In the genomic region with DNA sequence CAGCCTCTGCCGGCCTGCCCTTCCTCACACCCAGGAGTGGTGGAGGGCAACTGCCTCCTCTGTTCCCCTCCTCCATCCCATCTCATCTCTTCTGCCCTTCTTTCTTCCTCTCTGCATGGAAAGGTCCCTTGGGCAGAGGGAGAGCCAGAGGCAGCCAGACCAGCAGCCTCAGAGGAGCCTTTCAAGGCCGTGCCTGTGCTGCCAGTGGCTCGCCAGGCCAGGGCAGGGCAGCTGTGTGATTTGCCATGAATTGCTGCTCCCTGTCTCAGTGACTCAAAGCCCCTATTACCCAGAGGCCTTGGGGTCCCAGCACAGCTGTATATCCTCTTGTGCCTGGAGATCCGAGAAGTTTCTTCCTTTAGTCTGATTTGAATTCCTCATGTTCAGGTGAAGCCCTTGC, we compare ENCODE assay signal across 19 cellular contexts. TPM values are rescaled to one million over a fixed set of nuclear protein-coding genes. Genes with fewer than 3 reads are reported as not detected.
A peak's percentile ranks its signal among the peaks of the same experiment; 100 is the strongest.
DNase-seq lines count a peak whose midpoint lies in the region; FAIRE-seq and TF ChIP-seq lines count a peak whose summit lies in the region.
"Had no signal": no experiment of that assay in that cellular context is flagged by ENCODE, and none has a peak within 500 bp of the region (broad histone marks: within the 10 kb centered on the region; RNA-seq: fewer than 3 reads in every experiment).

No MANE protein-coding gene starts in this region.

- WGBS in H1 (ENCODE audit: extremely low coverage in 1 of 2, insufficient coverage in 1 of 2, insufficient read length in 1 of 2, insufficient replicate concordance in 2 of 2, low coverage in 1 of 2, low lambda C conversion rate in 2 of 2, missing lambda C conversion rate in 1 of 2), 2 experiments = 73% methylated on average over 3 of the region's 4 CpGs; no CpG with 5 or more reads in 1 of the 2 experiments

- no peak for DNase-seq in H1 (ENCODE audit: low read depth in 1 of 2, low spot score in 2 of 2)
- DNase-seq in neural crest cell (ENCODE audit: low read depth, low spot score) = no peak
- no peak for DNase-seq in AG20443 (ENCODE audit: low spot score)
- DNase-seq in T-helper 2 cell treated with Interferon-gamma antibody and Interleukin-4, amounts not matched to agents 5 μg/mL and 100 μg/mL, for 36 hours (ENCODE audit: low spot score) = no peak
- DNase-seq in GM10266 (ENCODE audit: extremely low spot score) = no peak
- no peak for DNase-seq in NCI-H1092 treated with DMSO at 0.1 percent for 48 hours (lab: John Stamatoyannopoulos, UW)
- DNase-seq: activated CD4-positive, alpha-beta T cell treated with anti-CD3 and anti-CD28 coated beads, Interleukin-2, amount 50 U/mL, for 1 hour; activated naive CD4-positive, alpha-beta T cell treated with anti-CD3 and anti-CD28 coated beads, Interleukin-2, amount 10 ng/mL, durations not matched to agents 7 days and 5 days; NCI-H1417 treated with DMSO at 0.1 percent for 48 hours; SHP77 treated with DMSO at 0.1 percent for 48 hours; stimulated activated CD4-positive, alpha-beta T cell treated with anti-CD3 and anti-CD28 coated beads, Interleukin-12 subunit alpha, Interleukin-12 subunit beta, amount 100 ng/mL, for 4 hours; stimulated activated naive CD8-positive, alpha-beta T cell treated with anti-CD3 and anti-CD28 coated beads, Interleukin-15, Interleukin-2, amounts not matched to agents 100 U/mL and 50 U/mL, for 24 hours; T1000 had no signal

- H3K4me3 ChIP-seq in H1 (ENCODE audit: extremely low read depth in 1 of 4, insufficient read depth in 2 of 4, low read depth in 3 of 4, low read length in 4 of 4) = no peak overlapping the region
- H3K4me3 ChIP-seq: BLaER1 had no signal

- no peak for TF ChIP-seq EP300 in H1 (IDR thresholded peaks at IDR 0.05; ENCODE audit: borderline replicate concordance in 1 of 2, low read depth in 2 of 2, low read length in 2 of 2)

- no peak overlapping the region for H4K91ac ChIP-seq in H1 (replicated peaks; ENCODE audit: insufficient read length, low read length)

- H3K56ac ChIP-seq in H1 (replicated peaks; ENCODE audit: insufficient read length, low read depth, low read length) = no peak overlapping the region

- H2BK20ac ChIP-seq in H1 (ENCODE audit: low read length) = no peak overlapping the region

- H3K27me3 ChIP-seq in H1 (replicated peaks in 1 of 4; ENCODE audit: control insufficient read depth in 3 of 4, extremely low read depth in 1 of 4, insufficient read depth in 3 of 4, low read length in 3 of 4) = no peaks in the 10 kb centered on the region

- no peak overlapping the region for H2AK5ac ChIP-seq in H1 (ENCODE audit: low read depth, low read length)

- H2BK12ac ChIP-seq in H1 (ENCODE audit: low read depth, low read length) = no peak overlapping the region

- no peak overlapping the region for H3K23ac ChIP-seq in H1 (ENCODE audit: insufficient read length)

- CTCF ChIA-PET in H1 (lab: Charles Lee; ENCODE audit: partially characterized antibody) = interaction anchor here (37.6 to 42.6 kb wide), 3 partner anchors 6 to 75 kb away, joined by 1035 to 2424 read pairs (median 1035); a partner anchor contains a TSS

- no peaks in the 10 kb centered on the region for H3K27me3 Mint-ChIP-seq in neural crest cell (ENCODE audit: low read depth)
- H3K27me3 Mint-ChIP-seq in T-helper 2 cell treated with Interferon-gamma antibody and Interleukin-4, amounts not matched to agents 5 μg/mL and 100 μg/mL, for 36 hours (ENCODE audit: low read depth) = no peaks in the 10 kb centered on the region
- H3K27me3 Mint-ChIP-seq: memory B cell had no signal

- no peaks in the 10 kb centered on the region for H3K79me2 ChIP-seq in H1 (ENCODE audit: control insufficient read depth in 1 of 2, insufficient read depth in 2 of 2, low read length in 2 of 2)

- TF ChIP-seq RAD21 in H1 (IDR thresholded peaks at IDR 0.05 in 1 of 2, conservative IDR thresholded peaks at IDR 0.05 in 1 of 2; ENCODE audit: low read depth in 2 of 2, low read length in 2 of 2) = no peak

- no peaks in the 10 kb centered on the region for H3K9me3 Mint-ChIP-seq in neural crest cell
- H3K9me3 Mint-ChIP-seq in T-helper 2 cell treated with Interferon-gamma antibody and Interleukin-4, amounts not matched to agents 5 μg/mL and 100 μg/mL, for 36 hours = no peaks in the 10 kb centered on the region
- H3K9me3 Mint-ChIP-seq: activated naive CD4-positive, alpha-beta T cell treated with anti-CD3 and anti-CD28 coated beads, Interleukin-2, amount 10 ng/mL, durations not matched to agents 7 days and 5 days; memory B cell had no signal

- no peak overlapping the region for H2BK120ac ChIP-seq in H1 (replicated peaks; ENCODE audit: low read depth, low read length)

- H2BK5ac ChIP-seq in H1 (ENCODE audit: low read depth, low read length) = no peak overlapping the region

- no peak overlapping the region for H3K14ac ChIP-seq in H1 (ENCODE audit: insufficient read length)

- H4K20me1 ChIP-seq in H1 (replicated peaks in 1 of 2; ENCODE audit: control insufficient read depth in 1 of 2, insufficient read depth in 2 of 2, low read length in 2 of 2) = no peaks in the 10 kb centered on the region
- H4K20me1 ChIP-seq: BLaER1 had no signal

- H3K27ac ChIP-seq in VCaP (peak overlapping the region; percentile 26; the same call in 1 of the 2 replicates), H1 (ENCODE audit: low read depth, low read length) (no peak overlapping the region), temporal lobe (ENCODE audit: low read depth, low read length) (peak overlapping the region; percentile 100)
- H3K27ac ChIP-seq: BLaER1 had no signal

- H3K18ac ChIP-seq in H1 (ENCODE audit: extremely low read depth, low read length) = no peak overlapping the region

- H3K36me3 Mint-ChIP-seq in neural crest cell (ENCODE audit: low read depth) = no peaks in the 10 kb centered on the region
- no peaks in the 10 kb centered on the region for H3K36me3 Mint-ChIP-seq in T-helper 2 cell treated with Interferon-gamma antibody and Interleukin-4, amounts not matched to agents 5 μg/mL and 100 μg/mL, for 36 hours (ENCODE audit: low read depth)
- H3K36me3 Mint-ChIP-seq: activated naive CD4-positive, alpha-beta T cell treated with anti-CD3 and anti-CD28 coated beads, Interleukin-2, amount 10 ng/mL, durations not matched to agents 7 days and 5 days; memory B cell had no signal

- FAIRE-seq in H1 (lab: Jason Lieb, UNC) = no peak
- FAIRE-seq: GM18507, GM19239 had no signal

- TF ChIP-seq POLR2A in H1 (IDR thresholded peaks at IDR 0.05; ENCODE audit: control extremely low read depth in 1 of 2, low read depth in 2 of 2, low read length in 2 of 2) = no peak

- H3K4me1 Mint-ChIP-seq in neural crest cell = peaks cover 33% of the 10 kb centered on the region
- peaks cover 10% of the 10 kb centered on the region for H3K4me1 Mint-ChIP-seq in T-helper 2 cell treated with Interferon-gamma antibody and Interleukin-4, amounts not matched to agents 5 μg/mL and 100 μg/mL, for 36 hours (ENCODE audit: low read depth)
- H3K4me1 Mint-ChIP-seq: memory B cell had no signal

- no peak overlapping the region for H4K5ac ChIP-seq in H1 (ENCODE audit: insufficient read length, low read depth, low read length)

- peak overlapping the region; percentile 72 for H3K27ac Mint-ChIP-seq in neural crest cell (ENCODE audit: unreplicated experiment)
- no peak overlapping the region for H3K27ac Mint-ChIP-seq in T-helper 2 cell treated with Interferon-gamma antibody and Interleukin-4, amounts not matched to agents 5 μg/mL and 100 μg/mL, for 36 hours
- H3K27ac Mint-ChIP-seq: activated naive CD4-positive, alpha-beta T cell treated with anti-CD3 and anti-CD28 coated beads, Interleukin-2, amount 10 ng/mL, durations not matched to agents 7 days and 5 days; memory B cell had no signal

- no peaks in the 10 kb centered on the region for H3K9me3 ChIP-seq in H1 (ENCODE audit: insufficient read depth in 2 of 2, low read depth in 1 of 2, low read length in 1 of 2)
- H3K9me3 ChIP-seq: BLaER1 had no signal

- no peak overlapping the region for H3K4me3 Mint-ChIP-seq in neural crest cell
- H3K4me3 Mint-ChIP-seq in T-helper 2 cell treated with Interferon-gamma antibody and Interleukin-4, amounts not matched to agents 5 μg/mL and 100 μg/mL, for 36 hours = no peak overlapping the region
- H3K4me3 Mint-ChIP-seq: activated naive CD4-positive, alpha-beta T cell treated with anti-CD3 and anti-CD28 coated beads, Interleukin-2, amount 10 ng/mL, durations not matched to agents 7 days and 5 days; memory B cell had no signal

- H3K36me3 ChIP-seq in H1 (ENCODE audit: control insufficient read depth in 2 of 4, insufficient read depth in 4 of 4, low read length in 3 of 4) = no peaks in the 10 kb centered on the region
- H3K36me3 ChIP-seq: BLaER1 had no signal

- TF ChIP-seq CTCF in VCaP (conservative IDR thresholded peaks at IDR 0.05) = no peak
- TF ChIP-seq CTCF in H1 (IDR thresholded peaks at IDR 0.05; ENCODE audit: control extremely low read depth in 1 of 3, insufficient read depth in 1 of 3, low read depth in 1 of 3, low read length in 3 of 3) = no peak
- no peak for TF ChIP-seq CTCF in neural crest cell (conservative IDR thresholded peaks at IDR 0.05)
- TF ChIP-seq CTCF in GM10266 (IDR thresholded peaks at IDR 0.05; ENCODE audit: control insufficient read depth, insufficient read depth, low read depth, missing control alignments) = no peak

- H3K4me2 ChIP-seq in H1 (ENCODE audit: insufficient read depth in 1 of 2, low read depth in 2 of 2, low read length in 2 of 2) = no peak overlapping the region
- H3K4me2 ChIP-seq: BLaER1 had no signal

- no peak overlapping the region for H2BK15ac ChIP-seq in H1 (ENCODE audit: low read length)

- POLR2A ChIA-PET in H1 (lab: Charles Lee; ENCODE audit: partially characterized antibody) = interaction anchor here (1.7 kb wide), 1 partner anchor 9 kb away, joined by 4 read pairs; no protein-coding TSS in a partner anchor

- no peak overlapping the region for H3K4ac ChIP-seq in H1 (replicated peaks; ENCODE audit: insufficient read length, low read depth, low read length)

- H3K9ac ChIP-seq in H1 (replicated peaks in 1 of 4; ENCODE audit: extremely low read depth in 1 of 4, low read depth in 3 of 4, low read length in 3 of 4) = no peak overlapping the region; a peak in 1 of 7 replicates
- H3K9ac ChIP-seq: BLaER1 had no signal

- H3K23me2 ChIP-seq in H1 (ENCODE audit: low read depth, low read length) = no peaks in the 10 kb centered on the region

- H3K4me1 ChIP-seq in H1 (replicated peaks in 1 of 4; ENCODE audit: control insufficient read depth in 3 of 4, insufficient read depth in 4 of 4, low read length in 3 of 4) = peaks cover 0 to 6% (median 2%) of the 10 kb centered on the region in 4 experiments; a peak in 5 of 7 replicates

- H2AFZ ChIP-seq in H1 (ENCODE audit: low read length) = no peak overlapping the region

- H4K8ac ChIP-seq in H1 (ENCODE audit: extremely low read depth, insufficient read depth, low read length) = peak overlapping the region; percentile 43; the same call in 1 of the 2 replicates

- no peaks in the 10 kb centered on the region for H3K79me1 ChIP-seq in H1 (ENCODE audit: low read depth, low read length)

RNA-seq across cellular contexts. Expression of a gene that starts 21.9 kb away (rescaled TPM):
- total RNA-seq in H1 (2021; fragmentation: NEBNext Ultra II Directional; extraction: Animal tissue kit (Norgen Biotek cat#: 25700)) = 6.7 and 7.2 TPM in 2 replicates
- 6.8 and 9.7 TPM in 2 replicates for polyA plus RNA-seq in H1 (2011; rRNA removed)
- 6.6 TPM for polyA plus RNA-seq in H1 (2011; cell fraction: cytosol; rRNA removed)
- 9.2 TPM for polyA plus RNA-seq in H1 (2011; cell fraction: nucleus; rRNA removed)
- 5.5 to 7.3 TPM (median 6.5 TPM) in 4 replicates for polyA plus RNA-seq in H1 (2012, experiment 1 of 2)
- polyA plus RNA-seq in H1 (2012, experiment 2 of 2) = 5.1 TPM
- 4.1 TPM for polyA plus RNA-seq in H1 (2013, experiment 1 of 2)
- 3.9 TPM for polyA plus RNA-seq in H1 (2013, experiment 2 of 2)
- polyA minus RNA-seq in H1 (2011; rRNA and poly(A)+ RNA removed) = 7.0 and 7.5 TPM in 2 replicates
- polyA minus RNA-seq in H1 (2011; cell fraction: cytosol; rRNA and poly(A)+ RNA removed) = 8.9 TPM
- polyA minus RNA-seq in H1 (2011; cell fraction: nucleus; rRNA and poly(A)+ RNA removed) = 6.3 TPM
- total RNA-seq in neural crest cell = 14.9 and 16.1 TPM in 2 replicates
- total RNA-seq in temporal lobe = 27.5 TPM

RNA-seq across cellular contexts. Expression of a gene that starts 38.1 kb away (rescaled TPM):
- 7.9 and 8.5 TPM in 2 replicates for total RNA-seq in H1 (2021; fragmentation: NEBNext Ultra II Directional; extraction: Animal tissue kit (Norgen Biotek cat#: 25700))
- polyA plus RNA-seq in H1 (2011; rRNA removed) = 2.4 and 2.7 TPM in 2 replicates
- 4.0 TPM for polyA plus RNA-seq in H1 (2011; cell fraction: cytosol; rRNA removed)
- 2.9 TPM for polyA plus RNA-seq in H1 (2011; cell fraction: nucleus; rRNA removed)
- polyA plus RNA-seq in H1 (2012, experiment 1 of 2) = 4.9 to 6.2 TPM (median 6.1 TPM) in 4 replicates
- polyA plus RNA-seq in H1 (2012, experiment 2 of 2) = 0.60 TPM
- polyA plus RNA-seq in H1 (2013, experiment 1 of 2) = 3.9 TPM
- 3.8 TPM for polyA plus RNA-seq in H1 (2013, experiment 2 of 2)
- polyA minus RNA-seq in H1 (2011; rRNA and poly(A)+ RNA removed) = 11.9 and 16.2 TPM in 2 replicates
- polyA minus RNA-seq in H1 (2011; cell fraction: cytosol; rRNA and poly(A)+ RNA removed) = 5.3 TPM
- 8.0 TPM for polyA minus RNA-seq in H1 (2011; cell fraction: nucleus; rRNA and poly(A)+ RNA removed)
- 14.8 and 17.0 TPM in 2 replicates for total RNA-seq in neural crest cell
- 19.4 TPM for total RNA-seq in temporal lobe
